In the genomic region with DNA sequence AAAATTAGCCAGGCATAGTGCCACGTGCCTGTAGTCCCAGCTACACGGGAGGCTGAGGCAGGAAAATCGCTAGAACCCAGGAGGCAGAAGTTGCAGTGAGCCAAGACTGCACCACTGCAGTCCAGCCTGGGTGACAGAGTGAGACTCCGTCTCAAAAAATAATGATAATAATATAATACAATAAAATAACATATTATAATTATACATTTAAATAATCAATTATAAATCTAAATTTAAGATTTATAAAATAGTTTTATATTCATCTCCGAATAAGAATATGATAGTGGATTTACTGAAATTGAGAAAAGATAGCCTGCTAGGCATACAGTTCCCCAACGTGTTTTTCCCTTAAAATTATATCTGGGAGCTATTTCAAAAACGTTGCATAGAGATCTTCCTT, we compare ENCODE assay signal across 24 cellular contexts.
"Had no signal": no experiment of that assay in that cellular context is flagged by ENCODE, and none has a peak within 500 bp of the region (broad histone marks: within the 10 kb centered on the region; RNA-seq: fewer than 3 reads in every experiment).

No MANE protein-coding gene starts in this region.

- H3K36me3 ChIP-seq: esophagus muscularis mucosa, esophagus squamous epithelium, gastrocnemius medialis, gastroesophageal sphincter, heart left ventricle, heart right ventricle had no signal

- H3K4me1 ChIP-seq: esophagus muscularis mucosa, esophagus squamous epithelium, foreskin keratinocyte, gastrocnemius medialis, gastroesophageal sphincter, heart left ventricle, heart right ventricle had no signal

- H3K27me3 Mint-ChIP-seq: dendritic cell treated with granulocyte-macrophage colony-stimulating factor and Interleukin-4, amounts not matched to agents 40 ng/mL and 50 ng/mL, for 4 days; effector memory CD8-positive, alpha-beta T cell had no signal

- H3K27me3 ChIP-seq: dorsolateral prefrontal cortex, esophagus muscularis mucosa, esophagus squamous epithelium, foreskin keratinocyte, gastrocnemius medialis, gastroesophageal sphincter, heart left ventricle, heart right ventricle had no signal

- H3K4me3 ChIP-seq: coronary artery, dorsolateral prefrontal cortex, esophagus muscularis mucosa, esophagus squamous epithelium, gastrocnemius medialis, gastroesophageal sphincter, heart left ventricle, heart right ventricle had no signal

- ATAC-seq: effector memory CD8-positive, alpha-beta T cell; esophagus mucosa; foreskin keratinocyte; gastrocnemius medialis; gastroesophageal sphincter; heart left ventricle; heart right ventricle had no signal

- H3K9me3 ChIP-seq: esophagus muscularis mucosa, esophagus squamous epithelium, gastrocnemius medialis, gastroesophageal sphincter had no signal

- H3K27ac Mint-ChIP-seq: dendritic cell treated with granulocyte-macrophage colony-stimulating factor and Interleukin-4, amounts not matched to agents 40 ng/mL and 50 ng/mL, for 4 days; effector memory CD8-positive, alpha-beta T cell; endodermal cell had no signal

- H3K27ac ChIP-seq: coronary artery, dorsolateral prefrontal cortex, epithelial cell of prostate, esophagus muscularis mucosa, esophagus squamous epithelium, foreskin keratinocyte, gastrocnemius medialis, gastroesophageal sphincter, heart left ventricle, heart right ventricle had no signal

- H3K9me3 Mint-ChIP-seq: endodermal cell had no signal

- DNase-seq: cortex of kidney; dermis blood vessel endothelial cell; dorsolateral prefrontal cortex; effector CD4-positive, alpha-beta T cell; effector CD8-positive, alpha-beta T cell; effector memory CD4-positive, alpha-beta T cell; effector memory CD8-positive, alpha-beta T cell; endodermal cell; erythroblast; esophagus squamous epithelium; foreskin fibroblast; foreskin keratinocyte; foreskin melanocyte; gastrocnemius medialis; glutamatergic neuron; head of caudate nucleus; heart left ventricle; heart right ventricle had no signal

- H3K4me3 Mint-ChIP-seq: dendritic cell treated with granulocyte-macrophage colony-stimulating factor and Interleukin-4, amounts not matched to agents 40 ng/mL and 50 ng/mL, for 4 days; effector memory CD8-positive, alpha-beta T cell; endodermal cell had no signal

- H3K4me1 Mint-ChIP-seq: endodermal cell had no signal
